Comparison of ENCODE assay signal across 9 cellular contexts in genomic region chr12:9925746-9926393, GRCh38. TPM values are rescaled to one million over a fixed set of nuclear protein-coding genes. Genes with fewer than 3 reads are reported as not detected.
DNase-seq lines count a peak whose midpoint lies in the region; ATAC-seq and TF ChIP-seq lines count a peak whose summit lies in the region.
"Had no signal": no experiment of that assay in that cellular context is flagged by ENCODE, and none has a peak within 500 bp of the region (broad histone marks: within the 10 kb centered on the region; RNA-seq: fewer than 3 reads in every experiment).

No MANE protein-coding gene starts in this region.

- no peaks in the 10 kb centered on the region for H3K27me3 ChIP-seq in neutrophil
- H3K27me3 ChIP-seq: BLaER1 treated with 17β-estradiol and CSF1 and Interleukin-3, amounts not matched to agents 10 nM and 100 nM had no signal

- ATAC-seq in GM21737 (IDR thresholded peaks at IDR 0.05; ENCODE audit: unreplicated experiment) (no peak), GM19397 (IDR thresholded peaks at IDR 0.05; ENCODE audit: unreplicated experiment) (no peak)

- H3K27ac ChIP-seq in neutrophil, result no peak overlapping the region
- H3K27ac ChIP-seq: BLaER1 treated with 17β-estradiol and CSF1 and Interleukin-3, amounts not matched to agents 10 nM and 100 nM had no signal

- H3K9me3 Mint-ChIP-seq in activated CD4-positive, alpha-beta memory T cell treated with anti-CD3 and anti-CD28 coated beads for 36 hours, result no peaks in the 10 kb centered on the region

- H3K36me3 Mint-ChIP-seq in activated CD4-positive, alpha-beta memory T cell treated with anti-CD3 and anti-CD28 coated beads for 36 hours, result no peaks in the 10 kb centered on the region

- H3K36me3 ChIP-seq in neutrophil, result no peaks in the 10 kb centered on the region
- H3K36me3 ChIP-seq: BLaER1 treated with 17β-estradiol and CSF1 and Interleukin-3, amounts not matched to agents 10 nM and 100 nM had no signal

- TF ChIP-seq CTCF in fibroblast of villous mesenchyme (IDR thresholded peaks at IDR 0.05; ENCODE audit: insufficient read depth, low read depth, low read length) (peak; percentile 60), neutrophil (IDR thresholded peaks at IDR 0.05) (peak; percentile 23)

- peaks cover 14% of the 10 kb centered on the region for H3K4me1 Mint-ChIP-seq in activated CD4-positive, alpha-beta memory T cell treated with anti-CD3 and anti-CD28 coated beads for 36 hours (ENCODE audit: low read depth)

- CTCF ChIA-PET in activated CD4-positive, alpha-beta memory T cell treated with anti-CD3 and anti-CD28 coated beads for 36 hours (lab: Charles Lee), result interaction anchor here (0.8 to 4.9 kb wide), 13 partner anchors 9 to 183 kb away, joined by 3 to 58 read pairs (median 4); no protein-coding TSS in a partner anchor

- intact Hi-C loops in activated CD4-positive, alpha-beta memory T cell treated with anti-CD3 and anti-CD28 coated beads for 36 hours (cut with micrococcal nuclease), result loop anchor here (1.0 to 2.0 kb wide), 3 partner anchors 57 to 176 kb away; partner anchors contain the start of gene CLEC2B

- peaks cover 3% of the 10 kb centered on the region for H3K27me3 Mint-ChIP-seq in activated CD4-positive, alpha-beta memory T cell treated with anti-CD3 and anti-CD28 coated beads for 36 hours

- H3K9me3 ChIP-seq in neutrophil, result no peaks in the 10 kb centered on the region
- H3K9me3 ChIP-seq: BLaER1 treated with 17β-estradiol and CSF1 and Interleukin-3, amounts not matched to agents 10 nM and 100 nM had no signal

- POLR2A ChIA-PET in activated CD4-positive, alpha-beta memory T cell treated with anti-CD3 and anti-CD28 coated beads for 36 hours (lab: Charles Lee), result no interaction called here

- DNase-seq in NCI-H1092 (lab: John Stamatoyannopoulos, UW) (peak; percentile 0), NCI-H1092 treated with DMSO at 0.1 percent for 48 hours (lab: John Stamatoyannopoulos, UW) (no peak), Kasumi-1 (lab: John Stamatoyannopoulos, UW) (peak; percentile 33 to 59), fibroblast of villous mesenchyme (ENCODE audit: low read depth) (peak; percentile 57)
- DNase-seq in activated CD4-positive, alpha-beta memory T cell treated with anti-CD3 and anti-CD28 coated beads for 36 hours, result no peak

- H3K27ac Mint-ChIP-seq in activated CD4-positive, alpha-beta memory T cell treated with anti-CD3 and anti-CD28 coated beads for 36 hours, result no peak overlapping the region

- H3K4me3 ChIP-seq in fibroblast of villous mesenchyme (ENCODE audit: low read depth, low read length) (peak overlapping the region; percentile 34), neutrophil (ENCODE audit: low read depth in 1 of 2, low read length in 1 of 2) (peak overlapping the region in 1 of 2 experiments; percentile 15)
- H3K4me3 ChIP-seq: BLaER1 treated with 17β-estradiol and CSF1 and Interleukin-3, amounts not matched to agents 10 nM and 100 nM had no signal

- peak overlapping the region; percentile 45 for H3K4me3 Mint-ChIP-seq in activated CD4-positive, alpha-beta memory T cell treated with anti-CD3 and anti-CD28 coated beads for 36 hours

- H3K4me1 ChIP-seq in neutrophil (ENCODE audit: control insufficient read depth in 1 of 2, insufficient read depth in 1 of 2, low read depth in 1 of 2, low read length in 1 of 2), result peaks cover 5 to 20% of the 10 kb centered on the region in 2 experiments

RNA-seq across cellular contexts. Expression of gene CLEC2A, which starts 6.3 kb away (rescaled TPM):
- total RNA-seq in activated CD4-positive, alpha-beta memory T cell treated with anti-CD3 and anti-CD28 coated beads for 36 hours, result not detected
- total RNA-seq in fibroblast of villous mesenchyme, result not detected in 2 replicates

RNA-seq across cellular contexts. Expression of gene KLRF2, which starts 44.6 kb away (rescaled TPM):
- total RNA-seq in activated CD4-positive, alpha-beta memory T cell treated with anti-CD3 and anti-CD28 coated beads for 36 hours, result not detected
- not detected in 2 replicates for total RNA-seq in fibroblast of villous mesenchyme

RNA-seq across cellular contexts. Expression of gene CLEC12A, which starts 45.3 kb away (rescaled TPM):
- not detected for total RNA-seq in activated CD4-positive, alpha-beta memory T cell treated with anti-CD3 and anti-CD28 coated beads for 36 hours
- not detected in 2 replicates for total RNA-seq in fibroblast of villous mesenchyme

RNA-seq across cellular contexts. Expression of gene CLEC2B, which starts 56.7 kb away (rescaled TPM):
- 10 to 100 TPM; 12.6 to 13.7 TPM for total RNA-seq in activated CD4-positive, alpha-beta memory T cell treated with anti-CD3 and anti-CD28 coated beads for 36 hours
- total RNA-seq in fibroblast of villous mesenchyme, result 40.6 and 47.9 TPM in 2 replicates

Comparison
In these comparisons a context has a peak if more than half of its experiments do, and no peak if none do; other contexts are left out.
1. DNase-seq: peak in NCI-H1092 (single experiment), Kasumi-1 (2 of 2) and fibroblast of villous mesenchyme (single experiment); none in NCI-H1092 treated with DMSO at 0.1 percent for 48 hours (single experiment) and activated CD4-positive, alpha-beta memory T cell treated with anti-CD3 and anti-CD28 coated beads for 36 hours (single experiment).